Comparison of ENCODE assay signal across 9 cellular contexts in the genomic region with DNA sequence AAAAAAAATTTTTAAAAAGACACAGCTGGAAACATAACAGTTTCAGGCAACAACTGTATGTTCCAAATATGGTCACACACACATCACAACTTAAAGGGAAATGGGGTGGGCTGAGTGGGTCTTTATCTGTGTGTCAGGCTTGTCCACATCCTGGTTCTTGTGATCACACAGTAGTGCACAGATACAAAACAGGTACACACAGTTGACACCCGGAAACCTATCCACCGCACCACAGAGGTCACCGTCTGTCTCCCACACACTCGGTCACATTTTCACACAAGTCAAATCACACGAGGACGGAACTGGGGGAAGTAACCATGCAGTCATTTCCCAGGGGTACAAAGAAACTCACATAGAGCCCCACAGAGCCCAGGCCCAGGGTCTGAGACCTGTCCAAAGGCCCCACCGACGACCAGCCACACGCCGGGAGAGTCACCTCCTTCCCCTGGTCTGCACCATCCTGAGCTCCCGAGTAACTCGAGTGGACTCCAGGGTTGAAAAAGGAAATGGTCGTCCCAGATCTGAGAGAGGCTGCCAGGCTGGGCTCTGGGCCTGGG. TPM values are rescaled to one million over a fixed set of nuclear protein-coding genes. Genes with fewer than 3 reads are reported as not detected.
DNase-seq lines count a peak whose midpoint lies in the region; ATAC-seq, FAIRE-seq and TF ChIP-seq lines count a peak whose summit lies in the region.
"Had no signal": no experiment of that assay in that cellular context is flagged by ENCODE, and none has a peak within 500 bp of the region (broad histone marks: within the 10 kb centered on the region; RNA-seq: fewer than 3 reads in every experiment).

No MANE protein-coding gene starts in this region.

- H3K4me1 Mint-ChIP-seq in activated CD4-positive, alpha-beta memory T cell treated with anti-CD3 and anti-CD28 coated beads for 36 hours (ENCODE audit: low read depth): peaks cover 61% of the 10 kb centered on the region

- H4K20me1 ChIP-seq in HepG2 (ENCODE audit: insufficient read depth, low read length): no peaks in the 10 kb centered on the region

- ATAC-seq in GM18907 (IDR thresholded peaks at IDR 0.05; ENCODE audit: unreplicated experiment): peak; percentile 51
- peak; percentile 36 for ATAC-seq in HG03159 (IDR thresholded peaks at IDR 0.05; ENCODE audit: unreplicated experiment)
- ATAC-seq in HepG2: no peak
- no peak for ATAC-seq in HG02852 (IDR thresholded peaks at IDR 0.05; ENCODE audit: unreplicated experiment)
- no peak for ATAC-seq in SK-N-SH treated with all-trans-retinoic acid at 6 μM for 48 hours

- H3K9me3 Mint-ChIP-seq in activated CD4-positive, alpha-beta memory T cell treated with anti-CD3 and anti-CD28 coated beads for 36 hours: no peaks in the 10 kb centered on the region

- no peak overlapping the region; a peak in 1 of 6 replicates for H3K4me3 ChIP-seq in HepG2 (replicated peaks in 1 of 3; ENCODE audit: insufficient read depth in 1 of 3, low read depth in 2 of 3, low read length in 3 of 3)
- H3K4me3 ChIP-seq in urinary bladder (ENCODE audit: low read depth, low read length): no peak overlapping the region

- no TSS peak for BruUV-seq in HepG2 (replicated peaks; lab: Mats Ljungman, UMichigan)

- H3K27me3 ChIP-seq in HepG2 (ENCODE audit: control insufficient read depth in 1 of 2, insufficient read depth in 2 of 2, low read length in 2 of 2): no peaks in the 10 kb centered on the region; a peak in 1 of 5 replicates

- peaks cover 19% of the 10 kb centered on the region for H3K79me2 ChIP-seq in HepG2 (ENCODE audit: insufficient read depth, low read length)

- H3K36me3 ChIP-seq in HepG2 (replicated peaks in 1 of 2; ENCODE audit: control insufficient read depth in 1 of 2, insufficient read depth in 2 of 2, low read length in 2 of 2) (peaks cover 11 to 24% of the 10 kb centered on the region in 2 experiments), urinary bladder (ENCODE audit: insufficient read depth) (peaks cover 3% of the 10 kb centered on the region)

- TF ChIP-seq EP300 in HepG2 (IDR thresholded peaks at IDR 0.05; ENCODE audit: low read depth in 2 of 2, low read length in 2 of 2): no peak
- TF ChIP-seq EP300 in HepG2 (CRISPR knock-in tag; IDR thresholded peaks at IDR 0.05; ENCODE audit: borderline replicate concordance): no peak

- 25% methylated on average over 8 of the region's 13 CpGs for WGBS in HepG2 (ENCODE audit: low lambda C conversion rate)
- 37% methylated on average over 13 of the region's 13 CpGs for WGBS in urinary bladder

- H3K4me1 ChIP-seq in HepG2 (ENCODE audit: insufficient read depth, low read length): peaks cover 49% of the 10 kb centered on the region
- H3K4me1 ChIP-seq in urinary bladder (ENCODE audit: insufficient read depth): no peaks in the 10 kb centered on the region

- no peak for TF ChIP-seq POLR2A in HepG2 (IDR thresholded peaks at IDR 0.05; ENCODE audit: insufficient read depth in 1 of 2, low read depth in 2 of 2, low read length in 2 of 2)

- H3K36me3 Mint-ChIP-seq in activated CD4-positive, alpha-beta memory T cell treated with anti-CD3 and anti-CD28 coated beads for 36 hours: peaks cover 34% of the 10 kb centered on the region

- H3K27ac ChIP-seq in HepG2 (ENCODE audit: extremely low read length, insufficient read depth, low read length) (no peak overlapping the region), urinary bladder (ENCODE audit: low read depth) (peak overlapping the region; percentile 35)

- peak overlapping the region; percentile 99 for H3K27ac Mint-ChIP-seq in activated CD4-positive, alpha-beta memory T cell treated with anti-CD3 and anti-CD28 coated beads for 36 hours

- in situ Hi-C loops in HepG2 (cut with HindIII; ENCODE audit: extremely low pct_ligation_motif_present, low pct_unique_long_range_greater_than_20kb): no loop called here

- DNase-seq in activated CD4-positive, alpha-beta memory T cell treated with anti-CD3 and anti-CD28 coated beads for 36 hours: peak; percentile 92
- DNase-seq in HepG2 (ENCODE audit: low spot score) (no peak), NCI-H2227 (lab: John Stamatoyannopoulos, UW; ENCODE audit: unreplicated experiment) (no peak)

- POLR2A ChIA-PET in activated CD4-positive, alpha-beta memory T cell treated with anti-CD3 and anti-CD28 coated beads for 36 hours (lab: Charles Lee): interaction anchor here (1.3 to 7.2 kb wide), 3 partner anchors 8 to 89 kb away, joined by 4 to 76 read pairs (median 31); no protein-coding TSS in a partner anchor
- POLR2A ChIA-PET in HepG2 (lab: Yijun Ruan, JAX): no interaction called here

- H3K4me3 Mint-ChIP-seq in activated CD4-positive, alpha-beta memory T cell treated with anti-CD3 and anti-CD28 coated beads for 36 hours: peak overlapping the region; percentile 88

- peak overlapping the region; percentile 25; the same call in 1 of the 2 replicates for H3K4me2 ChIP-seq in HepG2 (ENCODE audit: low read depth, low read length)

- TF ChIP-seq CTCF in HepG2 (CRISPR knock-in tag; IDR thresholded peaks at IDR 0.05): no peak

- FAIRE-seq in HepG2 (lab: Jason Lieb, UNC): no peak
- FAIRE-seq: islet of Langerhans had no signal

- no peak for TF ChIP-seq RAD21 in HepG2 (CRISPR knock-in tag; IDR thresholded peaks at IDR 0.05)

- no peaks in the 10 kb centered on the region for H3K27me3 Mint-ChIP-seq in activated CD4-positive, alpha-beta memory T cell treated with anti-CD3 and anti-CD28 coated beads for 36 hours

- peak overlapping the region; percentile 37 for H2AFZ ChIP-seq in HepG2 (ENCODE audit: low read length)

- H3K9me3 ChIP-seq in HepG2 (ENCODE audit: low read length): no peaks in the 10 kb centered on the region

- CTCF ChIA-PET in activated CD4-positive, alpha-beta memory T cell treated with anti-CD3 and anti-CD28 coated beads for 36 hours (lab: Charles Lee): interaction anchor here (0.7 to 3.3 kb wide), 7 partner anchors 8 to 284 kb away, joined by 3 to 17 read pairs (median 4); a partner anchor contains a TSS
- CTCF ChIA-PET in HepG2 (lab: Yijun Ruan, JAX; ENCODE audit: low intra/inter-chr PET ratio, low total read pairs): no interaction called here

- H3K9ac ChIP-seq in HepG2 (ENCODE audit: insufficient read depth, low read depth, low read length): peak overlapping the region; percentile 2; the same call in 1 of the 2 replicates

- intact Hi-C loops in activated CD4-positive, alpha-beta memory T cell treated with anti-CD3 and anti-CD28 coated beads for 36 hours (cut with micrococcal nuclease): loop anchor here (1.0 to 10.0 kb wide), 8 partner anchors 8 to 1797 kb away; a partner anchor contains a TSS
- intact Hi-C loops in HepG2 (cut with micrococcal nuclease; ENCODE audit: unreplicated experiment): no loop called here

RNA-seq across cellular contexts. Expression of a gene that starts 1.4 kb away (rescaled TPM):
- 100 to 1,000 TPM in 1 of 2 experiments, 10 to 100 TPM in 1; 99.2 to 107 TPM for total RNA-seq in activated CD4-positive, alpha-beta memory T cell treated with anti-CD3 and anti-CD28 coated beads for 36 hours
- total RNA-seq in HepG2 (2016; rRNA removed; fragmentation: Illumina TruSeq; extraction: Trizol): 23.9 and 36.2 TPM in 2 replicates
- total RNA-seq in HepG2 (2016; cell fraction: cytosol; rRNA removed; fragmentation: Illumina TruSeq; extraction: Trizol; ENCODE audit: low read depth): 17.2 and 20.8 TPM in 2 replicates
- total RNA-seq in HepG2 (2016; cell fraction: insoluble cytoplasmic fraction; rRNA removed; fragmentation: Illumina TruSeq; extraction: Trizol): 22.0 and 41.0 TPM in 2 replicates
- 19.3 and 20.0 TPM in 2 replicates for total RNA-seq in HepG2 (2016; cell fraction: membrane; rRNA removed; fragmentation: Illumina TruSeq; extraction: Trizol)
- total RNA-seq in HepG2 (2016; cell fraction: nucleus; rRNA removed; fragmentation: Illumina TruSeq; extraction: Trizol): 29.5 and 36.7 TPM in 2 replicates
- 41.9 and 53.5 TPM in 2 replicates for polyA plus RNA-seq in HepG2 (2011; rRNA removed)
- 25.0 and 35.7 TPM in 2 replicates for polyA plus RNA-seq in HepG2 (2011; cell fraction: cytosol; rRNA removed)
- polyA plus RNA-seq in HepG2 (2011; cell fraction: nucleus; rRNA removed): 105 and 138 TPM in 2 replicates
- 23.5 and 24.7 TPM in 2 replicates for polyA plus RNA-seq in HepG2 (2012)
- 7.2 and 9.4 TPM in 2 replicates for polyA plus RNA-seq in HepG2 (2016; cell fraction: cytosol; fragmentation: Illumina TruSeq; extraction: Trizol; ENCODE audit: low read depth)
- 27.4 and 29.3 TPM in 2 replicates for polyA plus RNA-seq in HepG2 (2016; cell fraction: insoluble cytoplasmic fraction; fragmentation: Illumina TruSeq; extraction: Trizol; ENCODE audit: low read depth)
- 9.2 and 10.0 TPM in 2 replicates for polyA plus RNA-seq in HepG2 (2016; cell fraction: membrane; fragmentation: Illumina TruSeq; extraction: Trizol; ENCODE audit: low read depth)
- polyA plus RNA-seq in HepG2 (2016; cell fraction: nucleus; fragmentation: Illumina TruSeq; extraction: Trizol; ENCODE audit: insufficient read depth, low read depth): 78.4 and 87.0 TPM in 2 replicates
- 133 and 258 TPM in 2 replicates for polyA minus RNA-seq in HepG2 (2011; rRNA and poly(A)+ RNA removed; ENCODE audit: low replicate concordance)
- polyA minus RNA-seq in HepG2 (2011; cell fraction: cytosol; rRNA and poly(A)+ RNA removed): 18.6 and 19.3 TPM in 2 replicates
- polyA minus RNA-seq in HepG2 (2011; cell fraction: nucleus; rRNA and poly(A)+ RNA removed): 54.0 and 63.7 TPM in 2 replicates
- total RNA-seq in urinary bladder: 10.9 TPM
- 41.1 TPM for polyA plus RNA-seq in urinary bladder

RNA-seq across cellular contexts. Expression of a gene that starts 2.3 kb away (rescaled TPM):
- 10 to 100 TPM; 11.8 to 12.4 TPM for total RNA-seq in activated CD4-positive, alpha-beta memory T cell treated with anti-CD3 and anti-CD28 coated beads for 36 hours
- total RNA-seq in HepG2 (2016; rRNA removed; fragmentation: Illumina TruSeq; extraction: Trizol): 0.15 TPM in 1 of 2 replicates, not detected in the other
- total RNA-seq in HepG2 (2016; cell fraction: cytosol; rRNA removed; fragmentation: Illumina TruSeq; extraction: Trizol; ENCODE audit: low read depth): not detected in 2 replicates
- total RNA-seq in HepG2 (2016; cell fraction: insoluble cytoplasmic fraction; rRNA removed; fragmentation: Illumina TruSeq; extraction: Trizol): 0.24 TPM in 1 of 2 replicates, not detected in the other
- total RNA-seq in HepG2 (2016; cell fraction: membrane; rRNA removed; fragmentation: Illumina TruSeq; extraction: Trizol): 0.14 TPM in 1 of 2 replicates, not detected in the other
- 0.31 TPM in 1 of 2 replicates, not detected in the other for total RNA-seq in HepG2 (2016; cell fraction: nucleus; rRNA removed; fragmentation: Illumina TruSeq; extraction: Trizol)
- polyA plus RNA-seq in HepG2 (2011; rRNA removed): 1.4 and 2.2 TPM in 2 replicates
- polyA plus RNA-seq in HepG2 (2011; cell fraction: cytosol; rRNA removed): 1.8 and 2.1 TPM in 2 replicates
- polyA plus RNA-seq in HepG2 (2011; cell fraction: nucleus; rRNA removed): 4.3 and 5.8 TPM in 2 replicates
- polyA plus RNA-seq in HepG2 (2012): 0.85 and 1.0 TPM in 2 replicates
- polyA plus RNA-seq in HepG2 (2016; cell fraction: cytosol; fragmentation: Illumina TruSeq; extraction: Trizol; ENCODE audit: low read depth): 0.18 and 0.20 TPM in 2 replicates
- polyA plus RNA-seq in HepG2 (2016; cell fraction: insoluble cytoplasmic fraction; fragmentation: Illumina TruSeq; extraction: Trizol; ENCODE audit: low read depth): 0.16 TPM in 1 of 2 replicates, not detected in the other
- polyA plus RNA-seq in HepG2 (2016; cell fraction: membrane; fragmentation: Illumina TruSeq; extraction: Trizol; ENCODE audit: low read depth): 0.09 TPM in 1 of 2 replicates, not detected in the other
- polyA plus RNA-seq in HepG2 (2016; cell fraction: nucleus; fragmentation: Illumina TruSeq; extraction: Trizol; ENCODE audit: insufficient read depth, low read depth): 0.70 TPM in 1 of 2 replicates, not detected in the other
- 0.30 and 0.96 TPM in 2 replicates for polyA minus RNA-seq in HepG2 (2011; rRNA and poly(A)+ RNA removed; ENCODE audit: low replicate concordance)
- polyA minus RNA-seq in HepG2 (2011; cell fraction: cytosol; rRNA and poly(A)+ RNA removed): 0.53 and 0.89 TPM in 2 replicates
- polyA minus RNA-seq in HepG2 (2011; cell fraction: nucleus; rRNA and poly(A)+ RNA removed): 0.25 and 0.52 TPM in 2 replicates
- total RNA-seq in urinary bladder: 11.2 TPM
- 8.4 TPM for polyA plus RNA-seq in urinary bladder

RNA-seq across cellular contexts. Expression of a gene that starts 6.8 kb away (rescaled TPM):
- total RNA-seq in activated CD4-positive, alpha-beta memory T cell treated with anti-CD3 and anti-CD28 coated beads for 36 hours: 10 to 100 TPM; 28.4 to 29.6 TPM
- total RNA-seq in HepG2 (2016; rRNA removed; fragmentation: Illumina TruSeq; extraction: Trizol): 1.5 and 4.0 TPM in 2 replicates
- total RNA-seq in HepG2 (2016; cell fraction: cytosol; rRNA removed; fragmentation: Illumina TruSeq; extraction: Trizol; ENCODE audit: low read depth): 0.44 and 0.51 TPM in 2 replicates
- total RNA-seq in HepG2 (2016; cell fraction: insoluble cytoplasmic fraction; rRNA removed; fragmentation: Illumina TruSeq; extraction: Trizol): 1.2 and 3.7 TPM in 2 replicates
- 1.00 and 1.3 TPM in 2 replicates for total RNA-seq in HepG2 (2016; cell fraction: membrane; rRNA removed; fragmentation: Illumina TruSeq; extraction: Trizol)
- total RNA-seq in HepG2 (2016; cell fraction: nucleus; rRNA removed; fragmentation: Illumina TruSeq; extraction: Trizol): 3.5 and 5.0 TPM in 2 replicates
- 7.8 and 13.2 TPM in 2 replicates for polyA plus RNA-seq in HepG2 (2011; rRNA removed)
- 3.7 and 6.4 TPM in 2 replicates for polyA plus RNA-seq in HepG2 (2011; cell fraction: cytosol; rRNA removed)
- polyA plus RNA-seq in HepG2 (2011; cell fraction: nucleus; rRNA removed): 54.8 and 89.7 TPM in 2 replicates
- polyA plus RNA-seq in HepG2 (2012): 9.0 and 12.8 TPM in 2 replicates
- 0.51 and 0.64 TPM in 2 replicates for polyA plus RNA-seq in HepG2 (2016; cell fraction: cytosol; fragmentation: Illumina TruSeq; extraction: Trizol; ENCODE audit: low read depth)
- polyA plus RNA-seq in HepG2 (2016; cell fraction: insoluble cytoplasmic fraction; fragmentation: Illumina TruSeq; extraction: Trizol; ENCODE audit: low read depth): 2.7 and 3.1 TPM in 2 replicates
- 0.66 and 0.74 TPM in 2 replicates for polyA plus RNA-seq in HepG2 (2016; cell fraction: membrane; fragmentation: Illumina TruSeq; extraction: Trizol; ENCODE audit: low read depth)
- 26.8 and 36.2 TPM in 2 replicates for polyA plus RNA-seq in HepG2 (2016; cell fraction: nucleus; fragmentation: Illumina TruSeq; extraction: Trizol; ENCODE audit: insufficient read depth, low read depth)
- polyA minus RNA-seq in HepG2 (2011; rRNA and poly(A)+ RNA removed; ENCODE audit: low replicate concordance): 18.1 and 21.5 TPM in 2 replicates
- 5.4 and 5.5 TPM in 2 replicates for polyA minus RNA-seq in HepG2 (2011; cell fraction: cytosol; rRNA and poly(A)+ RNA removed)
- 8.0 and 12.6 TPM in 2 replicates for polyA minus RNA-seq in HepG2 (2011; cell fraction: nucleus; rRNA and poly(A)+ RNA removed)
- total RNA-seq in urinary bladder: 1.8 TPM
- 9.8 TPM for polyA plus RNA-seq in urinary bladder

RNA-seq across cellular contexts. Expression of a gene that starts 15.0 kb away (rescaled TPM):
- 100 to 1,000 TPM; 218 to 245 TPM for total RNA-seq in activated CD4-positive, alpha-beta memory T cell treated with anti-CD3 and anti-CD28 coated beads for 36 hours
- total RNA-seq in HepG2 (2016; rRNA removed; fragmentation: Illumina TruSeq; extraction: Trizol) (173 and 206 TPM in 2 replicates), urinary bladder (132 TPM)
- 168 and 195 TPM in 2 replicates for total RNA-seq in HepG2 (2016; cell fraction: cytosol; rRNA removed; fragmentation: Illumina TruSeq; extraction: Trizol; ENCODE audit: low read depth)
- 150 and 220 TPM in 2 replicates for total RNA-seq in HepG2 (2016; cell fraction: insoluble cytoplasmic fraction; rRNA removed; fragmentation: Illumina TruSeq; extraction: Trizol)
- 162 and 175 TPM in 2 replicates for total RNA-seq in HepG2 (2016; cell fraction: membrane; rRNA removed; fragmentation: Illumina TruSeq; extraction: Trizol)
- total RNA-seq in HepG2 (2016; cell fraction: nucleus; rRNA removed; fragmentation: Illumina TruSeq; extraction: Trizol): 111 and 116 TPM in 2 replicates
- polyA plus RNA-seq in HepG2 (2011; rRNA removed) (135 and 141 TPM in 2 replicates), urinary bladder (252 TPM)
- 116 and 159 TPM in 2 replicates for polyA plus RNA-seq in HepG2 (2011; cell fraction: cytosol; rRNA removed)
- 984 and 1,211 TPM in 2 replicates for polyA plus RNA-seq in HepG2 (2011; cell fraction: nucleus; rRNA removed)
- 126 and 143 TPM in 2 replicates for polyA plus RNA-seq in HepG2 (2012)
- polyA plus RNA-seq in HepG2 (2016; cell fraction: cytosol; fragmentation: Illumina TruSeq; extraction: Trizol; ENCODE audit: low read depth): 131 and 139 TPM in 2 replicates
- polyA plus RNA-seq in HepG2 (2016; cell fraction: insoluble cytoplasmic fraction; fragmentation: Illumina TruSeq; extraction: Trizol; ENCODE audit: low read depth): 150 and 174 TPM in 2 replicates
- 143 and 147 TPM in 2 replicates for polyA plus RNA-seq in HepG2 (2016; cell fraction: membrane; fragmentation: Illumina TruSeq; extraction: Trizol; ENCODE audit: low read depth)
- polyA plus RNA-seq in HepG2 (2016; cell fraction: nucleus; fragmentation: Illumina TruSeq; extraction: Trizol; ENCODE audit: insufficient read depth, low read depth): 284 and 296 TPM in 2 replicates
- 86.0 and 105 TPM in 2 replicates for polyA minus RNA-seq in HepG2 (2011; rRNA and poly(A)+ RNA removed; ENCODE audit: low replicate concordance)
- polyA minus RNA-seq in HepG2 (2011; cell fraction: cytosol; rRNA and poly(A)+ RNA removed): 35.8 and 39.9 TPM in 2 replicates
- 64.5 and 67.1 TPM in 2 replicates for polyA minus RNA-seq in HepG2 (2011; cell fraction: nucleus; rRNA and poly(A)+ RNA removed)

RNA-seq across cellular contexts. Expression of a gene that starts 18.6 kb away (rescaled TPM):
- total RNA-seq in activated CD4-positive, alpha-beta memory T cell treated with anti-CD3 and anti-CD28 coated beads for 36 hours: 10 to 100 TPM; 53.5 to 62.9 TPM
- total RNA-seq in HepG2 (2016; rRNA removed; fragmentation: Illumina TruSeq; extraction: Trizol) (8.9 and 12.3 TPM in 2 replicates), urinary bladder (15.5 TPM)
- 7.9 and 8.8 TPM in 2 replicates for total RNA-seq in HepG2 (2016; cell fraction: cytosol; rRNA removed; fragmentation: Illumina TruSeq; extraction: Trizol; ENCODE audit: low read depth)
- total RNA-seq in HepG2 (2016; cell fraction: insoluble cytoplasmic fraction; rRNA removed; fragmentation: Illumina TruSeq; extraction: Trizol): 9.0 and 12.8 TPM in 2 replicates
- total RNA-seq in HepG2 (2016; cell fraction: membrane; rRNA removed; fragmentation: Illumina TruSeq; extraction: Trizol): 14.0 and 14.3 TPM in 2 replicates
- 8.6 and 11.4 TPM in 2 replicates for total RNA-seq in HepG2 (2016; cell fraction: nucleus; rRNA removed; fragmentation: Illumina TruSeq; extraction: Trizol)
- polyA plus RNA-seq in HepG2 (2011; rRNA removed) (36.4 and 47.5 TPM in 2 replicates), urinary bladder (43.4 TPM)
- polyA plus RNA-seq in HepG2 (2011; cell fraction: cytosol; rRNA removed): 25.4 and 30.5 TPM in 2 replicates
- polyA plus RNA-seq in HepG2 (2011; cell fraction: nucleus; rRNA removed): 157 and 161 TPM in 2 replicates
- polyA plus RNA-seq in HepG2 (2012): 11.5 and 18.6 TPM in 2 replicates
- 9.0 and 10.1 TPM in 2 replicates for polyA plus RNA-seq in HepG2 (2016; cell fraction: cytosol; fragmentation: Illumina TruSeq; extraction: Trizol; ENCODE audit: low read depth)
- polyA plus RNA-seq in HepG2 (2016; cell fraction: insoluble cytoplasmic fraction; fragmentation: Illumina TruSeq; extraction: Trizol; ENCODE audit: low read depth): 12.6 and 14.6 TPM in 2 replicates
- 13.7 and 14.9 TPM in 2 replicates for polyA plus RNA-seq in HepG2 (2016; cell fraction: membrane; fragmentation: Illumina TruSeq; extraction: Trizol; ENCODE audit: low read depth)
- polyA plus RNA-seq in HepG2 (2016; cell fraction: nucleus; fragmentation: Illumina TruSeq; extraction: Trizol; ENCODE audit: insufficient read depth, low read depth): 35.0 and 36.4 TPM in 2 replicates
- 19.0 and 19.3 TPM in 2 replicates for polyA minus RNA-seq in HepG2 (2011; rRNA and poly(A)+ RNA removed; ENCODE audit: low replicate concordance)
- 13.9 and 15.2 TPM in 2 replicates for polyA minus RNA-seq in HepG2 (2011; cell fraction: cytosol; rRNA and poly(A)+ RNA removed)
- 18.2 and 21.1 TPM in 2 replicates for polyA minus RNA-seq in HepG2 (2011; cell fraction: nucleus; rRNA and poly(A)+ RNA removed)

Comparison
In these comparisons a context has a peak if more than half of its experiments do, and no peak if none do; other contexts are left out.
1. ATAC-seq: peak in GM18907 (single experiment) and HG03159 (single experiment); none in HepG2 (single experiment), HG02852 (single experiment) and SK-N-SH treated with all-trans-retinoic acid at 6 μM for 48 hours (single experiment).